20 cellular contexts compared by ENCODE assay signal in the genomic region with DNA sequence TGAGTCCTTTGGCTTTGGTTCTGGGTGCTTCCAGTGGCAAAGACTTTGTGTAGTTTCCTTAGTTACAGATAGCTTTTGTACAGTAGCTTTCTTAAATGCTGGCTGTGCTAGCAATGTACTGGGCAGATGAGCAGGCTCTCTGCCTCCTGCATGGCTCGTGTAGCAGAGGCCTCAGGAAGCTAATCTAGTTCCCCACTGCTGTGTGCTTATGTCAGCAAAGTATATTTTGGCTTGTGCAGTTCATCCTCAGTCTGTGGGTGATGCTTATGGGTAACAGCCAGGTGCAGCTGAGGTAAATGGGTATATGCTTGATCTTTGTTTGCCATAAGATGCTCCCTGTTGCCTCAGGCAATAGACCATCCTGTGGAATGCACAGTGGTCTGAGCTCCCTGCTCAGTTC.
"Had no signal": no experiment of that assay in that cellular context is flagged by ENCODE, and none has a peak within 500 bp of the region (broad histone marks: within the 10 kb centered on the region; RNA-seq: fewer than 3 reads in every experiment).

No MANE protein-coding gene starts in this region.

- H3K9me3 ChIP-seq: gastrocnemius medialis, ovary, psoas muscle, sigmoid colon, thoracic aorta, tibial nerve, upper lobe of left lung had no signal

- H3K27ac ChIP-seq: epithelial cell of prostate, gastrocnemius medialis, ovary, psoas muscle, sigmoid colon, thoracic aorta, tibial nerve, upper lobe of left lung had no signal

- H3K36me3 ChIP-seq: gastrocnemius medialis, ovary, sigmoid colon, thoracic aorta, tibial nerve, upper lobe of left lung had no signal

- H3K27me3 ChIP-seq: ovary, sigmoid colon, tibial nerve, upper lobe of left lung had no signal

- H3K4me1 ChIP-seq: gastrocnemius medialis, psoas muscle, sigmoid colon, upper lobe of left lung had no signal

- H3K4me3 ChIP-seq: gastrocnemius medialis, lung, ovary, psoas muscle, sigmoid colon, thoracic aorta, tibial nerve, upper lobe of left lung had no signal

- DNase-seq: effector CD8-positive, alpha-beta T cell; endodermal cell; foreskin fibroblast; gastrocnemius medialis; natural killer cell; nucleus accumbens; ovary; posterior cingulate gyrus; psoas muscle; right cardiac atrium; sigmoid colon; stimulated activated CD4-positive, alpha-beta T cell treated with anti-CD3 and anti-CD28 coated beads, Interleukin-2, amount 100 ng/mL, for 24 hours; stimulated activated CD4-positive, alpha-beta T cell treated with anti-CD3 and anti-CD28 coated beads, Interleukin-4, amount 100 ng/mL, for 24 hours; stimulated activated naive CD8-positive, alpha-beta T cell treated with anti-CD3 and anti-CD28 coated beads, Interleukin-15, Interleukin-2, amounts not matched to agents 100 U/mL and 50 U/mL, for 24 hours; substantia nigra; upper lobe of left lung had no signal
